In genomic region chr17:57480438-57481196, GRCh38 we compare ENCODE assay signal across 10 cellular contexts.
DNase-seq lines count a peak whose midpoint lies in the region; ATAC-seq lines count a peak whose summit lies in the region.
"Had no signal": no experiment of that assay in that cellular context is flagged by ENCODE, and none has a peak within 500 bp of the region (broad histone marks: within the 10 kb centered on the region; RNA-seq: fewer than 3 reads in every experiment).

No MANE protein-coding gene starts in this region.

- H3K36me3 Mint-ChIP-seq in T-helper 17 cell (ENCODE audit: low read depth) = peaks cover 3% of the 10 kb centered on the region

- no peaks in the 10 kb centered on the region for H3K9me3 ChIP-seq in T-helper 17 cell (ENCODE audit: control insufficient read depth, low read length, poor library complexity, severe bottlenecking)
- H3K9me3 ChIP-seq: neutrophil had no signal

- peaks cover 35% of the 10 kb centered on the region for H3K4me1 Mint-ChIP-seq in T-helper 17 cell

- DNase-seq in DMS 273 treated with DMSO at 0.1 percent for 48 hours (lab: John Stamatoyannopoulos, UW) = peak; percentile 21
- DNase-seq in LHCN-M2 (ENCODE audit: low read depth) = peak; percentile 60
- DNase-seq in cerebellar cortex (ENCODE audit: low spot score) = peak; percentile 72
- DNase-seq in non-pigmented ciliary epithelial cell (ENCODE audit: low read depth) = peak; percentile 55
- DNase-seq in T-helper 17 cell = no peak
- no peak for DNase-seq in NCI-H2107 (lab: John Stamatoyannopoulos, UW)
- no peak for DNase-seq in SHP77 (lab: John Stamatoyannopoulos, UW)
- DNase-seq: SW 1271 had no signal

- no peak overlapping the region for H3K27ac Mint-ChIP-seq in T-helper 17 cell

- ATAC-seq in T-helper 17 cell (no peak), GM18867 (IDR thresholded peaks at IDR 0.05; ENCODE audit: unreplicated experiment) (no peak)

- H3K4me3 Mint-ChIP-seq in T-helper 17 cell = no peak overlapping the region

- no peaks in the 10 kb centered on the region for H3K27me3 Mint-ChIP-seq in T-helper 17 cell

Comparison
In these comparisons a context has a peak if more than half of its experiments do, and no peak if none do; other contexts are left out.
1. DNase-seq: peak in DMS 273 treated with DMSO at 0.1 percent for 48 hours (single experiment), LHCN-M2 (single experiment), cerebellar cortex (single experiment) and non-pigmented ciliary epithelial cell (single experiment); none in T-helper 17 cell (0 of 3), NCI-H2107 (single experiment) and SHP77 (0 of 2).